8 cellular contexts compared by ENCODE assay signal in genomic region chr20:63957690-63958441, GRCh38. TPM values are rescaled to one million over a fixed set of nuclear protein-coding genes. Genes with fewer than 3 reads are reported as not detected.
A peak's percentile ranks its signal among the peaks of the same experiment; 100 is the strongest.
DNase-seq lines count a peak whose midpoint lies in the region; ATAC-seq and TF ChIP-seq lines count a peak whose summit lies in the region.

No MANE protein-coding gene starts in this region.

- ATAC-seq in heart left ventricle (peak in 1 of 4 donors; percentile 17), Right ventricle myocardium inferior (no peak), WTC11 (peak; percentile 58)

- 41 to 67% (median 48%) methylated on average over 9 to 13 of the region's 13 CpGs for WGBS in heart left ventricle, 4 donors

- peak overlapping the region; percentile 57 for H3K27ac Mint-ChIP-seq in WTC11

- H3K27me3 ChIP-seq in heart left ventricle (no peaks in the 10 kb centered on the region), right atrium auricular region (no peaks in the 10 kb centered on the region)

- peak overlapping the region in 7 of 12 donors; percentile 28 to 93 (median 69) for H3K27ac ChIP-seq in heart left ventricle
- H3K27ac ChIP-seq in right atrium auricular region: peak overlapping the region; percentile 51 to 63

- TF ChIP-seq CTCF in heart left ventricle (IDR thresholded peaks at IDR 0.05) (no peak), WTC11 (IDR thresholded peaks at IDR 0.05) (no peak), right atrium auricular region (IDR thresholded peaks at IDR 0.05) (no peak)

- no peaks in the 10 kb centered on the region for H3K9me3 ChIP-seq in heart left ventricle
- H3K9me3 ChIP-seq in right atrium auricular region: no peaks in the 10 kb centered on the region

- H3K4me3 Mint-ChIP-seq in WTC11: peak overlapping the region; percentile 76

- POLR2A ChIA-PET in WTC11 (lab: Charles Lee): interaction anchor here (0.6 to 1.5 kb wide), 7 partner anchors 16 to 1341 kb away, joined by 3 to 4 read pairs (median 3); partner anchors contain the start of genes SAMD10 and TPD52L2

- no peak for TF ChIP-seq POLR2A in heart left ventricle (IDR thresholded peaks at IDR 0.05)

- peak in 3 of 5 donors; percentile 55 to 66 (median 64) for DNase-seq in heart left ventricle
- DNase-seq in Right ventricle myocardium inferior (ENCODE audit: missing footprints): no peak
- peak; percentile 75 for DNase-seq in WTC11 (ENCODE audit: low spot score)
- DNase-seq in right atrium auricular region (ENCODE audit: low spot score): no peak
- DNase-seq in stimulated activated CD4-positive, alpha-beta T cell treated with anti-CD3 and anti-CD28 coated beads, TNF-alpha, amount 100 ng/mL, for 4 hours (ENCODE audit: low read depth in 3 of 3): peak; percentile 33 to 56 (median 46)
- no peak for DNase-seq in hypothalamus (lab: John Stamatoyannopoulos, UW)
- no peak for DNase-seq in inferior parietal cortex (ENCODE audit: extremely low spot score)
- DNase-seq in NCI-H2107 (lab: John Stamatoyannopoulos, UW): no peak

- H3K27me3 Mint-ChIP-seq in WTC11 (ENCODE audit: low read depth): no peaks in the 10 kb centered on the region

- H3K36me3 Mint-ChIP-seq in WTC11: peaks cover 16% of the 10 kb centered on the region

- H3K4me3 ChIP-seq in heart left ventricle (peak overlapping the region in 3 of 12 donors; percentile 89 to 99 (median 96)), right atrium auricular region (peak overlapping the region in 1 of 2 donors; percentile 98)

- intact Hi-C loops in heart left ventricle (cut with DNase I) (no loop called here), Right ventricle myocardium inferior (cut with DNase I) (no loop called here)

- H3K36me3 ChIP-seq in heart left ventricle: peaks cover 0 to 40% (median 17%) of the 10 kb centered on the region in 9 donors
- peaks cover 20% of the 10 kb centered on the region for H3K36me3 ChIP-seq in right atrium auricular region

- peaks cover 2% of the 10 kb centered on the region; the same call in 1 of the 2 replicates for H3K9me3 Mint-ChIP-seq in WTC11

- peaks cover 20% of the 10 kb centered on the region for H3K4me1 Mint-ChIP-seq in WTC11

- H3K4me1 ChIP-seq in heart left ventricle: peaks cover 0 to 45% (median 36%) of the 10 kb centered on the region in 12 donors
- peaks cover 0 to 43% of the 10 kb centered on the region in 2 donors for H3K4me1 ChIP-seq in right atrium auricular region

- CTCF ChIA-PET in WTC11 (lab: Charles Lee): interaction anchor here (0.6 to 5.0 kb wide), 10 partner anchors 14 to 299 kb away, joined by 3 to 54 read pairs (median 6); partner anchors contain the start of genes LKAAEAR1, PCMTD2, PRPF6 and SAMD10

TF ChIP-seq in WTC11, 78 proteins besides CTCF, POLR2A, EP300 and RAD21 (continues in another document):
- TF ChIP-seq ZNF396 (CRISPR knock-in tag; IDR thresholded peaks at IDR 0.05; ENCODE audit: borderline replicate concordance) (no peak), AFF4 (CRISPR knock-in tag; IDR thresholded peaks at IDR 0.05; ENCODE audit: borderline replicate concordance) (no peak), NR3C1 (CRISPR knock-in tag; conservative IDR thresholded peaks at IDR 0.05; ENCODE audit: low read depth) (no peak), CREM (CRISPR knock-in tag; IDR thresholded peaks at IDR 0.05) (no peak), CBFB (CRISPR knock-in tag; IDR thresholded peaks at IDR 0.05; ENCODE audit: low read depth) (no peak), ZSCAN18 (CRISPR knock-in tag; IDR thresholded peaks at IDR 0.05) (no peak), MXD4 (CRISPR knock-in tag; IDR thresholded peaks at IDR 0.05; ENCODE audit: borderline replicate concordance) (no peak), EMX1 (CRISPR knock-in tag; IDR thresholded peaks at IDR 0.05) (no peak), IRF1 (CRISPR knock-in tag; IDR thresholded peaks at IDR 0.05) (no peak), JAZF1 (CRISPR knock-in tag; IDR thresholded peaks at IDR 0.05) (no peak), NFE2L1 (CRISPR knock-in tag; IDR thresholded peaks at IDR 0.05) (no peak), ZNF281 (CRISPR knock-in tag; IDR thresholded peaks at IDR 0.05) (no peak), SP1 (CRISPR knock-in tag; conservative IDR thresholded peaks at IDR 0.05) (no peak; the same call in 1 of the 2 replicates)

RNA-seq across cellular contexts. Expression of gene UCKL1, which starts 1.6 kb away (rescaled TPM):
- total RNA-seq in heart left ventricle (10 to 100 TPM; 27.7 to 43.8 (median 37.5) TPM), Right ventricle myocardium inferior (52.0 TPM), WTC11 (2021) (46.8 to 51.2 TPM (median 48.0 TPM) in 3 replicates), right atrium auricular region (10 to 100 TPM; 25.9 to 27.6 TPM)
- 10 to 100 TPM; 27.7 to 49.7 TPM for polyA plus RNA-seq in heart left ventricle

RNA-seq across cellular contexts. Expression of gene ZNF512B, which starts 11.9 kb away (rescaled TPM):
- 10 to 100 TPM in 8 of 9 donors, 1 to 10 TPM in 1; 7.3 to 15.9 (median 12.2) TPM for total RNA-seq in heart left ventricle
- 1 to 10 TPM; 7.7 to 9.3 TPM for polyA plus RNA-seq in heart left ventricle
- total RNA-seq in Right ventricle myocardium inferior: 12.2 TPM
- 19.9 to 23.3 TPM (median 20.5 TPM) in 3 replicates for total RNA-seq in WTC11 (2021)
- total RNA-seq in right atrium auricular region: 1 to 10 TPM; 7.0 to 8.3 TPM

RNA-seq across cellular contexts. Expression of gene SAMD10, which starts 21.6 kb away (rescaled TPM):
- 1 to 10 TPM; 3.1 to 6.3 (median 4.3) TPM for total RNA-seq in heart left ventricle
- polyA plus RNA-seq in heart left ventricle: 1 to 10 TPM; 4.8 to 6.0 TPM
- 5.7 TPM for total RNA-seq in Right ventricle myocardium inferior
- 4.6 to 6.2 TPM (median 4.8 TPM) in 3 replicates for total RNA-seq in WTC11 (2021)
- 1 to 10 TPM; 3.1 to 3.7 TPM for total RNA-seq in right atrium auricular region

RNA-seq across cellular contexts. Expression of gene PRPF6, which starts 23.1 kb away (rescaled TPM):
- 10 to 100 TPM; 41.4 to 62.6 (median 47.6) TPM for total RNA-seq in heart left ventricle
- 10 to 100 TPM; 31.0 to 58.5 TPM for polyA plus RNA-seq in heart left ventricle
- 46.4 TPM for total RNA-seq in Right ventricle myocardium inferior
- total RNA-seq in WTC11 (2021): 79.4 to 84.6 TPM (median 80.5 TPM) in 3 replicates
- total RNA-seq in right atrium auricular region: 10 to 100 TPM; 32.9 to 43.6 TPM

Comparison
In these comparisons a context has a peak if more than half of its experiments do, and no peak if none do; other contexts are left out.
1. DNase-seq: peak in heart left ventricle (3 of 5), WTC11 (single experiment) and stimulated activated CD4-positive, alpha-beta T cell treated with anti-CD3 and anti-CD28 coated beads, TNF-alpha, amount 100 ng/mL, for 4 hours (3 of 3); none in Right ventricle myocardium inferior (single experiment), right atrium auricular region (single experiment), hypothalamus (0 of 51), inferior parietal cortex (single experiment) and NCI-H2107 (single experiment).